In genomic region chr16:53882310-53882709, GRCh38 we compare ENCODE assay signal across 29 cellular contexts.
DNase-seq lines count a peak whose midpoint lies in the region; ATAC-seq and TF ChIP-seq lines count a peak whose summit lies in the region.
"Had no signal": no experiment of that assay in that cellular context is flagged by ENCODE, and none has a peak within 500 bp of the region (broad histone marks: within the 10 kb centered on the region; RNA-seq: fewer than 3 reads in every experiment).

No MANE protein-coding gene starts in this region.

- H3K27me3 ChIP-seq in ACC112 (ENCODE audit: insufficient read depth, low read length) (no peaks in the 10 kb centered on the region), GM23248 (replicated peaks; ENCODE audit: insufficient read depth) (no peaks in the 10 kb centered on the region)
- H3K27me3 ChIP-seq: esophagus muscularis mucosa, tibial nerve had no signal

- H3K27ac Mint-ChIP-seq in activated T-helper 17 cell treated with anti-CD3 and anti-CD28 coated beads, Interleukin-2, amount 50 U/mL, for 72 hours: peak overlapping the region; percentile 26
- no peak overlapping the region for H3K27ac Mint-ChIP-seq in glutamatergic neuron (ENCODE audit: unreplicated experiment)
- H3K27ac Mint-ChIP-seq: activated CD4-positive, alpha-beta memory T cell treated with anti-CD3 and anti-CD28 coated beads for 36 hours; stimulated activated naive CD8-positive, alpha-beta T cell treated with anti-CD3 and anti-CD28 coated beads, Interleukin-15, Interleukin-2, amounts not matched to agents 100 ng/mL and 50 ng/mL, for 24 hours; T-helper 17 cell had no signal

- H3K4me1 Mint-ChIP-seq in activated T-helper 17 cell treated with anti-CD3 and anti-CD28 coated beads, Interleukin-2, amount 50 U/mL, for 72 hours: no peaks in the 10 kb centered on the region
- H3K4me1 Mint-ChIP-seq in glutamatergic neuron (ENCODE audit: low read depth, unreplicated experiment): no peaks in the 10 kb centered on the region
- H3K4me1 Mint-ChIP-seq: T-helper 17 cell had no signal

- H3K36me3 Mint-ChIP-seq in activated T-helper 17 cell treated with anti-CD3 and anti-CD28 coated beads, Interleukin-2, amount 50 U/mL, for 72 hours (ENCODE audit: low read depth): peaks cover 46% of the 10 kb centered on the region
- no peaks in the 10 kb centered on the region for H3K36me3 Mint-ChIP-seq in glutamatergic neuron (ENCODE audit: unreplicated experiment)

- DNase-seq in GM23248: peak; percentile 23
- DNase-seq in glutamatergic neuron: no peak
- no peak for DNase-seq in NCI-H345 treated with DMSO at 0.1 percent for 48 hours (lab: John Stamatoyannopoulos, UW; ENCODE audit: unreplicated experiment)
- DNase-seq in cortex of kidney (lab: John Stamatoyannopoulos, UW): no peak
- DNase-seq in activated CD8-positive, alpha-beta memory T cell treated with anti-CD3 and anti-CD28 coated beads, Interleukin-2, amount 50 U/mL, for 4 hours: no peak
- DNase-seq in foreskin fibroblast: no peak
- DNase-seq: activated CD4-positive, alpha-beta memory T cell treated with anti-CD3 and anti-CD28 coated beads for 36 hours; activated naive CD4-positive, alpha-beta T cell; activated T-cell treated with anti-CD3 and anti-CD28 coated beads for 4 hours; AML-193; amniotic stem cell; central memory CD4-positive, alpha-beta T cell; effector CD4-positive, alpha-beta T cell; IMR-90; left ventricle myocardium inferior; MM.1S; mucosa of descending colon; NCI-H146; NCI-H774; small intestine; stimulated activated CD4-positive, alpha-beta T cell treated with anti-CD3 and anti-CD28 coated beads, Interleukin-2, amount 100 ng/mL, for 48 hours; T-helper 17 cell had no signal

- no peak for ATAC-seq in activated T-helper 17 cell treated with anti-CD3 and anti-CD28 coated beads, Interleukin-2, amount 50 U/mL, for 72 hours (replicated peaks)
- ATAC-seq: mucosa of descending colon, T-helper 17 cell had no signal

- no peaks in the 10 kb centered on the region for H3K9me3 ChIP-seq in GM23248 (ENCODE audit: low read depth)
- H3K9me3 ChIP-seq: esophagus muscularis mucosa, left ventricle myocardium inferior, mucosa of descending colon, SJSA1, tibial nerve had no signal

- no peaks in the 10 kb centered on the region for H3K9me2 ChIP-seq in GM23248 (ENCODE audit: insufficient read depth)

- H3K4me1 ChIP-seq in ACC112 (ENCODE audit: control insufficient read depth, insufficient read depth, low read length, unreplicated experiment): peaks cover 10% of the 10 kb centered on the region
- peaks cover 14% of the 10 kb centered on the region for H3K4me1 ChIP-seq in GM23248 (ENCODE audit: insufficient read depth)
- H3K4me1 ChIP-seq: left ventricle myocardium inferior had no signal

- no peak overlapping the region for H3K4me3 ChIP-seq in ACC112 (ENCODE audit: low read depth, low read length)
- H3K4me3 ChIP-seq in GM23248: no peak overlapping the region
- H3K4me3 ChIP-seq in foreskin fibroblast (ENCODE audit: low read depth in 1 of 2, low read length in 2 of 2): no peak overlapping the region
- H3K4me3 ChIP-seq: esophagus muscularis mucosa, left ventricle myocardium inferior, mucosa of descending colon, SJSA1, tibial nerve had no signal

- H3K9ac ChIP-seq in GM23248: peak overlapping the region; percentile 78

- H3K4me2 ChIP-seq in GM23248 (ENCODE audit: unreplicated experiment): peak overlapping the region; percentile 34

- peaks cover 7% of the 10 kb centered on the region for H3K9me3 Mint-ChIP-seq in activated T-helper 17 cell treated with anti-CD3 and anti-CD28 coated beads, Interleukin-2, amount 50 U/mL, for 72 hours
- H3K9me3 Mint-ChIP-seq in glutamatergic neuron (ENCODE audit: unreplicated experiment): no peaks in the 10 kb centered on the region

- H4K20me1 ChIP-seq in GM23248 (ENCODE audit: insufficient read depth): no peaks in the 10 kb centered on the region

- H3K36me3 ChIP-seq in ACC112 (ENCODE audit: insufficient read depth, low read length) (peaks cover 26% of the 10 kb centered on the region; the same call in 1 of the 2 replicates), GM23248 (ENCODE audit: low read depth) (peaks cover 3% of the 10 kb centered on the region)

- no peaks in the 10 kb centered on the region for H3K79me2 ChIP-seq in ACC112 (ENCODE audit: control insufficient read depth, insufficient read depth, low read length, unreplicated experiment)
- no peaks in the 10 kb centered on the region for H3K79me2 ChIP-seq in GM23248 (ENCODE audit: insufficient read depth)

- TF ChIP-seq CTCF in glutamatergic neuron (IDR thresholded peaks at IDR 0.05; ENCODE audit: partially characterized antibody, unreplicated experiment) (peak; percentile 24), foreskin fibroblast (IDR thresholded peaks at IDR 0.05; ENCODE audit: low read depth, low read length) (no peak)

- H3K27me3 Mint-ChIP-seq in activated T-helper 17 cell treated with anti-CD3 and anti-CD28 coated beads, Interleukin-2, amount 50 U/mL, for 72 hours: no peaks in the 10 kb centered on the region
- no peaks in the 10 kb centered on the region for H3K27me3 Mint-ChIP-seq in glutamatergic neuron (ENCODE audit: unreplicated experiment)
- H3K27me3 Mint-ChIP-seq: activated CD4-positive, alpha-beta memory T cell treated with anti-CD3 and anti-CD28 coated beads for 36 hours; stimulated activated naive CD8-positive, alpha-beta T cell treated with anti-CD3 and anti-CD28 coated beads, Interleukin-15, Interleukin-2, amounts not matched to agents 100 ng/mL and 50 ng/mL, for 24 hours; T-helper 17 cell had no signal

- H3K27ac ChIP-seq in ACC112 (ENCODE audit: low read depth, low read length): peak overlapping the region; percentile 95
- H3K27ac ChIP-seq in GM23248: peak overlapping the region; percentile 97
- H3K27ac ChIP-seq: esophagus muscularis mucosa, HL-60, left ventricle myocardium inferior, tibial nerve had no signal

- no peak overlapping the region for H2AFZ ChIP-seq in ACC112 (ENCODE audit: low read length, unreplicated experiment)
- no peak overlapping the region for H2AFZ ChIP-seq in GM23248

- H3K4me3 Mint-ChIP-seq in activated T-helper 17 cell treated with anti-CD3 and anti-CD28 coated beads, Interleukin-2, amount 50 U/mL, for 72 hours: no peak overlapping the region
- no peak overlapping the region for H3K4me3 Mint-ChIP-seq in glutamatergic neuron (ENCODE audit: unreplicated experiment)
- H3K4me3 Mint-ChIP-seq: activated CD4-positive, alpha-beta memory T cell treated with anti-CD3 and anti-CD28 coated beads for 36 hours; stimulated activated naive CD8-positive, alpha-beta T cell treated with anti-CD3 and anti-CD28 coated beads, Interleukin-15, Interleukin-2, amounts not matched to agents 100 ng/mL and 50 ng/mL, for 24 hours; T-helper 17 cell had no signal

- H3F3A ChIP-seq in GM23248 (ENCODE audit: insufficient read depth): peaks cover 8% of the 10 kb centered on the region

- in situ Hi-C loops in GM23248 (cut with MboI): no loop called here

- WGBS in GM23248 (ENCODE audit: low coverage in 1 of 2, low lambda C conversion rate in 2 of 2, missing lambda C conversion rate in 2 of 2), 2 experiments: 100% methylated on average over 1 of the region's 1 CpG
